In genomic region chr1:205711105-205712048, GRCh38 we compare ENCODE assay signal across 8 cellular contexts. TPM values are rescaled to one million over a fixed set of nuclear protein-coding genes. Genes with fewer than 3 reads are reported as not detected.
DNase-seq lines count a peak whose midpoint lies in the region; ATAC-seq and TF ChIP-seq lines count a peak whose summit lies in the region.

No MANE protein-coding gene starts in this region.

- TF ChIP-seq POLR2A in body of pancreas (IDR thresholded peaks at IDR 0.05) = no peak

- peaks cover 63% of the 10 kb centered on the region for H3K36me3 ChIP-seq in BE2C
- peaks cover 4 to 6% of the 10 kb centered on the region in 2 donors for H3K36me3 ChIP-seq in body of pancreas (replicated peaks in 1 of 2; ENCODE audit: insufficient read depth in 1 of 2, low read depth in 2 of 2)

- H3K9me3 ChIP-seq in BE2C (no peaks in the 10 kb centered on the region), body of pancreas (no peaks in the 10 kb centered on the region)

- intact Hi-C loops in body of pancreas (cut with DNase I) = loop anchor here (10.0 kb wide), 1 partner anchor 117 kb away; no protein-coding TSS in a partner anchor

- TF ChIP-seq CTCF in BE2C (IDR thresholded peaks at IDR 0.05; ENCODE audit: low read depth, low read length) (peak; percentile 96), GM20000 (IDR thresholded peaks at IDR 0.05; ENCODE audit: extremely low read depth, missing control alignments) (peak; percentile 82), body of pancreas (IDR thresholded peaks at IDR 0.05) (peak in 6 of 7 experiments; percentile 69 to 90 (median 85))

- H3K27ac ChIP-seq in body of pancreas = no peak overlapping the region

- ATAC-seq in body of pancreas = peak; percentile 84

- H3K4me1 ChIP-seq in BE2C = no peaks in the 10 kb centered on the region
- peaks cover 2% of the 10 kb centered on the region for H3K4me1 ChIP-seq in body of pancreas

- 33% methylated on average over 8 of the region's 8 CpGs for WGBS in body of pancreas, 2 donors

- DNase-seq in BE2C (peak; percentile 82), GM20000 (ENCODE audit: low spot score) (peak; percentile 73), NCI-H1436 treated with DMSO at 0.1 percent for 48 hours (lab: John Stamatoyannopoulos, UW) (peak; percentile 33), T-helper 1 cell (peak in 4 of 5 donors; percentile 38 to 68 (median 55)), body of pancreas (peak; percentile 67 to 84 (median 72)), iPS-NIHi7 (ENCODE audit: extremely low spot score) (peak; percentile 68), 8988T (no peak)
- DNase-seq in stimulated activated CD4-positive, alpha-beta T cell treated with anti-CD3 and anti-CD28 coated beads, Interleukin-12 subunit alpha, Interleukin-12 subunit beta, amount 100 ng/mL, for 24 hours (ENCODE audit: low read depth in 2 of 2) = peak; percentile 9 to 43

- H3K4me3 ChIP-seq in BE2C (ENCODE audit: low read depth, low read length) (no peak overlapping the region), body of pancreas (no peak overlapping the region)

- H3K27me3 ChIP-seq in BE2C (no peaks in the 10 kb centered on the region), body of pancreas (no peaks in the 10 kb centered on the region)

RNA-seq across cellular contexts. Expression of gene SLC45A3, which starts 31.1 kb away (rescaled TPM):
- 0.26 TPM for polyA plus RNA-seq in BE2C (2012; ENCODE audit: insufficient read depth, insufficient read length, low read depth)
- total RNA-seq in body of pancreas = 1 to 10 TPM; 1.3 to 1.6 TPM

RNA-seq across cellular contexts. Expression of gene NUCKS1, which starts 38.6 kb away (rescaled TPM):
- 99.7 TPM for polyA plus RNA-seq in BE2C (2012; ENCODE audit: insufficient read depth, insufficient read length, low read depth)
- total RNA-seq in body of pancreas = 10 to 100 TPM; 37.6 to 39.2 TPM
